ENCODE assay signal across 1 cellular context in genomic region chr3:196317702-196318467, GRCh38.
TF ChIP-seq lines count a peak whose summit lies in the region.

TSS of gene DYNLT2B (minus strand) at chr3:196318240. CDS start at chr3:196318152, 88 bp downstream.

TF ChIP-seq in HepG2, 621 proteins besides CTCF, POLR2A, EP300 and RAD21 (continued from another document and continues in another):
- TF ChIP-seq, protein P1, sequence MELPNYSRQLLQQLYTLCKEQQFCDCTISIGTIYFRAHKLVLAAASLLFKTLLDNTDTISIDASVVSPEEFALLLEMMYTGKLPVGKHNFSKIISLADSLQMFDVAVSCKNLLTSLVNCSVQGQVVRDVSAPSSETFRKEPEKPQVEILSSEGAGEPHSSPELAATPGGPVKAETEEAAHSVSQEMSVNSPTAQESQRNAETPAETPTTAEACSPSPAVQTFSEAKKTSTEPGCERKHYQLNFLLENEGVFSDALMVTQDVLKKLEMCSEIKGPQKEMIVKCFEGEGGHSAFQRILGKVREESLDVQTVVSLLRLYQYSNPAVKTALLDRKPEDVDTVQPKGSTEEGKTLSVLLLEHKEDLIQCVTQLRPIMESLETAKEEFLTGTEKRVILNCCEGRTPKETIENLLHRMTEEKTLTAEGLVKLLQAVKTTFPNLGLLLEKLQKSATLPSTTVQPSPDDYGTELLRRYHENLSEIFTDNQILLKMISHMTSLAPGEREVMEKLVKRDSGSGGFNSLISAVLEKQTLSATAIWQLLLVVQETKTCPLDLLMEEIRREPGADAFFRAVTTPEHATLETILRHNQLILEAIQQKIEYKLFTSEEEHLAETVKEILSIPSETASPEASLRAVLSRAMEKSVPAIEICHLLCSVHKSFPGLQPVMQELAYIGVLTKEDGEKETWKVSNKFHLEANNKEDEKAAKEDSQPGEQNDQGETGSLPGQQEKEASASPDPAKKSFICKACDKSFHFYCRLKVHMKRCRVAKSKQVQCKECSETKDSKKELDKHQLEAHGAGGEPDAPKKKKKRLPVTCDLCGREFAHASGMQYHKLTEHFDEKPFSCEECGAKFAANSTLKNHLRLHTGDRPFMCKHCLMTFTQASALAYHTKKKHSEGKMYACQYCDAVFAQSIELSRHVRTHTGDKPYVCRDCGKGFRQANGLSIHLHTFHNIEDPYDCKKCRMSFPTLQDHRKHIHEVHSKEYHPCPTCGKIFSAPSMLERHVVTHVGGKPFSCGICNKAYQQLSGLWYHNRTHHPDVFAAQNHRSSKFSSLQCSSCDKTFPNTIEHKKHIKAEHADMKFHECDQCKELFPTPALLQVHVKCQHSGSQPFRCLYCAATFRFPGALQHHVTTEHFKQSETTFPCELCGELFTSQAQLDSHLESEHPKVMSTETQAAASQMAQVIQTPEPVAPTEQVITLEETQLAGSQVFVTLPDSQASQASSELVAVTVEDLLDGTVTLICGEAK (IDR thresholded peaks at IDR 0.05), result no peak
- TF ChIP-seq, protein P1 (CRISPR knock-in tag; IDR thresholded peaks at IDR 0.05), result peak; percentile 83
- no peak for TF ChIP-seq HNRNPH1 (optimal IDR thresholded peaks at IDR 0.05; ENCODE audit: low read depth, low read length)
- no peak for TF ChIP-seq PAX8 (CRISPR knock-in tag; IDR thresholded peaks at IDR 0.05; ENCODE audit: borderline replicate concordance)
- peak; percentile 21; the same call in 1 of the 2 replicates for TF ChIP-seq ZNF782 (CRISPR knock-in tag; IDR thresholded peaks at IDR 0.05; ENCODE audit: borderline replicate concordance)
- 0 out of 2 replicates have a peak, but pooled peaks have one; percentile 22 for TF ChIP-seq ZNF737 (CRISPR knock-in tag; IDR thresholded peaks at IDR 0.05; ENCODE audit: borderline replicate concordance)
- peak; percentile 65 for TF ChIP-seq PHF21A (CRISPR knock-in tag; IDR thresholded peaks at IDR 0.05)
- 0 out of 2 replicates have a peak, but pooled peaks have one; percentile 33 for TF ChIP-seq ZNF446 (CRISPR knock-in tag; IDR thresholded peaks at IDR 0.05)
- TF ChIP-seq ZNF839 (CRISPR knock-in tag; IDR thresholded peaks at IDR 0.05; ENCODE audit: borderline replicate concordance), result peak; percentile 56; the same call in 1 of the 2 replicates
- TF ChIP-seq ZNF879 (CRISPR knock-in tag; IDR thresholded peaks at IDR 0.05), result peak; percentile 83; the same call in 1 of the 2 replicates
- peak; percentile 75 for TF ChIP-seq IKZF4 (CRISPR knock-in tag; IDR thresholded peaks at IDR 0.05; ENCODE audit: borderline replicate concordance, low read depth, not compliant biosample characterization)
- TF ChIP-seq ZNF235 (CRISPR knock-in tag; IDR thresholded peaks at IDR 0.05; ENCODE audit: borderline replicate concordance), result peak; percentile 86; the same call in 1 of the 2 replicates
- TF ChIP-seq, protein P2, sequence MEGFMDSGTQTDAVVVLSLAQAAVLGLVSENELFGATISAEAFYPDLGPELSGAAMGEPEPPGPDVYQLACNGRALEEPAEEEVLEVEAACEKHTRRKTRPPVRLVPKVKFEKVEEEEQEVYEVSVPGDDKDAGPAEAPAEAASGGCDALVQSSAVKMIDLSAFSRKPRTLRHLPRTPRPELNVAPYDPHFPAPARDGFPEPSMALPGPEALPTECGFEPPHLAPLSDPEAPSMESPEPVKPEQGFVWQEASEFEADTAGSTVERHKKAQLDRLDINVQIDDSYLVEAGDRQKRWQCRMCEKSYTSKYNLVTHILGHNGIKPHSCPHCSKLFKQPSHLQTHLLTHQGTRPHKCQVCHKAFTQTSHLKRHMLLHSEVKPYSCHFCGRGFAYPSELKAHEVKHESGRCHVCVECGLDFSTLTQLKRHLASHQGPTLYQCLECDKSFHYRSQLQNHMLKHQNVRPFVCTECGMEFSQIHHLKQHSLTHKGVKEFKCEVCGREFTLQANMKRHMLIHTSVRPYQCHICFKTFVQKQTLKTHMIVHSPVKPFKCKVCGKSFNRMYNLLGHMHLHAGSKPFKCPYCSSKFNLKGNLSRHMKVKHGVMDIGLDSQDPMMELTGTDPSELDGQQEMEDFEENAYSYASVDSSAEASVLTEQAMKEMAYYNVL (CRISPR knock-in tag; IDR thresholded peaks at IDR 0.05; ENCODE audit: borderline replicate concordance), result peak; percentile 55; the same call in 1 of the 2 replicates
- 0 out of 2 replicates have a peak, but pooled peaks have one; percentile 36 for TF ChIP-seq REPIN1 (CRISPR knock-in tag; IDR thresholded peaks at IDR 0.05; ENCODE audit: borderline replicate concordance, low read depth)
- TF ChIP-seq HNRNPL (IDR thresholded peaks at IDR 0.05; ENCODE audit: low read depth, low read length), result no peak
- TF ChIP-seq, protein P3, sequence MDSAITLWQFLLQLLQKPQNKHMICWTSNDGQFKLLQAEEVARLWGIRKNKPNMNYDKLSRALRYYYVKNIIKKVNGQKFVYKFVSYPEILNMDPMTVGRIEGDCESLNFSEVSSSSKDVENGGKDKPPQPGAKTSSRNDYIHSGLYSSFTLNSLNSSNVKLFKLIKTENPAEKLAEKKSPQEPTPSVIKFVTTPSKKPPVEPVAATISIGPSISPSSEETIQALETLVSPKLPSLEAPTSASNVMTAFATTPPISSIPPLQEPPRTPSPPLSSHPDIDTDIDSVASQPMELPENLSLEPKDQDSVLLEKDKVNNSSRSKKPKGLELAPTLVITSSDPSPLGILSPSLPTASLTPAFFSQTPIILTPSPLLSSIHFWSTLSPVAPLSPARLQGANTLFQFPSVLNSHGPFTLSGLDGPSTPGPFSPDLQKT (CRISPR knock-in tag; IDR thresholded peaks at IDR 0.05; ENCODE audit: borderline replicate concordance), result no peak
- TF ChIP-seq CENPT (CRISPR knock-in tag; IDR thresholded peaks at IDR 0.05; ENCODE audit: low read depth), result 0 out of 2 replicates have a peak, but pooled peaks have one; percentile 24
- no peak for TF ChIP-seq ZBTB8A (CRISPR knock-in tag; IDR thresholded peaks at IDR 0.05; ENCODE audit: borderline replicate concordance, low read depth)
- TF ChIP-seq, protein P4, sequence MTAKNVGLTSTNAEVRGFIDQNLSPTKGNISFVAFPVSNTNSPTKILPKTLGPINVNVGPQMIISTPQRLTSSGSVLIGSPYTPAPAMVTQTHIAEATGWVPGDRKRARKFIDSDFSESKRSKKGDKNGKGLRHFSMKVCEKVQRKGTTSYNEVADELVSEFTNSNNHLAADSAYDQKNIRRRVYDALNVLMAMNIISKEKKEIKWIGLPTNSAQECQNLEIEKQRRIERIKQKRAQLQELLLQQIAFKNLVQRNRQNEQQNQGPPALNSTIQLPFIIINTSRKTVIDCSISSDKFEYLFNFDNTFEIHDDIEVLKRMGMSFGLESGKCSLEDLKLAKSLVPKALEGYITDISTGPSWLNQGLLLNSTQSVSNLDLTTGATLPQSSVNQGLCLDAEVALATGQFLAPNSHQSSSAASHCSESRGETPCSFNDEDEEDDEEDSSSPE (CRISPR knock-in tag; IDR thresholded peaks at IDR 0.05), result peak; percentile 95
- TF ChIP-seq, protein P5, sequence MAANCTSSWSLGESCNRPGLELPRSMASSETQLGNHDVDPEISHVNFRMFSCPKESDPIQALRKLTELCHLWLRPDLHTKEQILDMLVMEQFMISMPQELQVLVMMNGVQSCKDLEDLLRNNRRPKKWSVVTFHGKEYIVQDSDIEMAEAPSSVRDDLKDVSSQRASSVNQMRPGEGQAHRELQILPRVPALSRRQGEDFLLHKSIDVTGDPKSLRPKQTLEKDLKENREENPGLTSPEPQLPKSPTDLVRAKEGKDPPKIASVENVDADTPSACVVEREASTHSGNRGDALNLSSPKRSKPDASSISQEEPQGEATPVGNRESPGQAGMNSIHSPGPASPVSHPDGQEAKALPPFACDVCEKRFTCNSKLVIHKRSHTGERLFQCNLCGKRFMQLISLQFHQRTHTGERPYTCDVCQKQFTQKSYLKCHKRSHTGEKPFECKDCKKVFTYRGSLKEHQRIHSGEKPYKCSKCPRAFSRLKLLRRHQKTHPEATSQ (CRISPR knock-in tag; IDR thresholded peaks at IDR 0.05; ENCODE audit: borderline replicate concordance), result no peak
- TF ChIP-seq USF2 (IDR thresholded peaks at IDR 0.05; ENCODE audit: low read depth, low read length), result no peak
- TF ChIP-seq USF2 (CRISPR knock-in tag; IDR thresholded peaks at IDR 0.05; ENCODE audit: borderline replicate concordance), result no peak
- no peak for TF ChIP-seq RBM39 (IDR thresholded peaks at IDR 0.05; ENCODE audit: low read depth, low read length, poor library complexity, severe bottlenecking)
- TF ChIP-seq EEA1 (CRISPR knock-in tag; IDR thresholded peaks at IDR 0.05; ENCODE audit: borderline replicate concordance), result peak; percentile 60; the same call in 1 of the 2 replicates
- TF ChIP-seq, protein P6, sequence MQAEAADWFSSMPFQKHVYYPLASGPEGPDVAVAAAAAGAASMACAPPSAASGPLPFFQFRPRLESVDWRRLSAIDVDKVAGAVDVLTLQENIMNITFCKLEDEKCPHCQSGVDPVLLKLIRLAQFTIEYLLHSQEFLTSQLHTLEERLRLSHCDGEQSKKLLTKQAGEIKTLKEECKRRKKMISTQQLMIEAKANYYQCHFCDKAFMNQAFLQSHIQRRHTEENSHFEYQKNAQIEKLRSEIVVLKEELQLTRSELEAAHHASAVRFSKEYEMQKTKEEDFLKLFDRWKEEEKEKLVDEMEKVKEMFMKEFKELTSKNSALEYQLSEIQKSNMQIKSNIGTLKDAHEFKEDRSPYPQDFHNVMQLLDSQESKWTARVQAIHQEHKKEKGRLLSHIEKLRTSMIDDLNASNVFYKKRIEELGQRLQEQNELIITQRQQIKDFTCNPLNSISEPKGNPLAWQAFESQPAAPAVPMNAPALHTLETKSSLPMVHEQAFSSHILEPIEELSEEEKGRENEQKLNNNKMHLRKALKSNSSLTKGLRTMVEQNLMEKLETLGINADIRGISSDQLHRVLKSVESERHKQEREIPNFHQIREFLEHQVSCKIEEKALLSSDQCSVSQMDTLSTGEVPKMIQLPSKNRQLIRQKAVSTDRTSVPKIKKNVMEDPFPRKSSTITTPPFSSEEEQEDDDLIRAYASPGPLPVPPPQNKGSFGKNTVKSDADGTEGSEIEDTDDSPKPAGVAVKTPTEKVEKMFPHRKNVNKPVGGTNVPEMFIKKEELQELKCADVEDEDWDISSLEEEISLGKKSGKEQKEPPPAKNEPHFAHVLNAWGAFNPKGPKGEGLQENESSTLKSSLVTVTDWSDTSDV (CRISPR knock-in tag; IDR thresholded peaks at IDR 0.05), result peak; percentile 69; the same call in 1 of the 2 replicates
- peak; percentile 78 for TF ChIP-seq MAX (IDR thresholded peaks at IDR 0.05)
- TF ChIP-seq ZSCAN21 (CRISPR knock-in tag; IDR thresholded peaks at IDR 0.05; ENCODE audit: borderline replicate concordance), result peak; percentile 58
- peak in 1 of 2 experiments; percentile 78; a peak in 2 of 4 replicates for TF ChIP-seq KLF16 (CRISPR knock-in tag; IDR thresholded peaks at IDR 0.05)
- TF ChIP-seq THAP8 (CRISPR knock-in tag; IDR thresholded peaks at IDR 0.05; ENCODE audit: borderline replicate concordance), result no peak
- peak; percentile 60 for TF ChIP-seq GATAD1 (CRISPR knock-in tag; IDR thresholded peaks at IDR 0.05)
